Comparison of ENCODE assay signal across 8 cellular contexts in the genomic region with DNA sequence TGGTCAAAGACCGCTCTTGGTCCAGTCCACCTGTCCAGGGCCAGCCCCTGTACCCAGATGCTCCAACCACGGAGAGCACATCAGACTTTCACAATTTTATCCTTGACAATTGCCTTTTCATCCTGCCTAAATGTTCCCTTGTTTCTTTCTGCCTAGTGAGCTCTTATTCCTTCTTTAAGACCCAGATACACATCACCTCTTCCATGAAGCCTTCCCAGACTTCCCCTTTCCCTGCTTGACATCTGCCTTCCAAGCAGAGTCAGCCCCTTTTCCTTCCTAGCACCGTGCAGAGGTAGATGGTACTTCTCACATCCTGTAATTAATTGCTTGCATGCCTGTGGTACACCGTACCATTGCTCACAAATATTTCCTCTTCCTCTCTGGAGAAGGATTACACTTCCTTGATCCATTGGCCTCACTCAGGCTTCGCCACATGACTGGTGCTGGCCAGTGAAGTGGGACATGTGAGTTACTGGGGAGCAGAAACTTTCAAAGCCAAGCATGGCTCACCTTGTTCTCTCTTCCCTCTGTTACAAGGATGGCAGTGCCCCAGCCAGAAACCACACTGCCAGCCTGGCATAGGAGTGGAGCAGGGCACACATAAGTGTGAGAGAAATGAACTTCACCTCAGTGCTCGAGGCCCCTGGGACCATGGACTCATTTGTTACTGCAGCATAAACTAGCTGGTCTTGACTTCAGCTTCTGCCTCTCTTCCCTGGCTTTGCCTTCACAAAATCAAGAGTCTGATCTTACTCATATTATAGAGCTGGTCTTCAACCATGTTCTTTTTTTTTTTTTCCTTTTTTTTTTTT. TPM values are rescaled to one million over a fixed set of nuclear protein-coding genes. Genes with fewer than 3 reads are reported as not detected.
A peak's percentile ranks its signal among the peaks of the same experiment; 100 is the strongest.
DNase-seq lines count a peak whose midpoint lies in the region; ATAC-seq and TF ChIP-seq lines count a peak whose summit lies in the region.

No MANE protein-coding gene starts in this region.

- H3K9me3 Mint-ChIP-seq in CD4-positive, alpha-beta T cell: no peaks in the 10 kb centered on the region

- no peak for ATAC-seq in CD4-positive, alpha-beta T cell (ENCODE audit: poor library complexity)
- ATAC-seq in mucosa of descending colon (peak; percentile 10), GM18868 (IDR thresholded peaks at IDR 0.05; ENCODE audit: unreplicated experiment) (no peak)

- WGBS in HUES64: 84% methylated on average over 6 of the region's 6 CpGs
- 61 to 73% methylated on average over 6 of the region's 6 CpGs for WGBS in testis, 2 donors

- H3K27ac ChIP-seq in CD4-positive, alpha-beta T cell (ENCODE audit: low read depth, low read length): no peak overlapping the region
- no peak overlapping the region for H3K27ac ChIP-seq in HUES64 (ENCODE audit: low read depth, low read length)
- H3K27ac ChIP-seq in testis: no peak overlapping the region

- intact Hi-C loops in CD4-positive, alpha-beta T cell (cut with DNase I, micrococcal nuclease): loop anchor here in 1 of 2 experiments (5.0 kb wide), 1 partner anchor 298 kb away; a partner anchor contains a TSS
- intact Hi-C loops in mucosa of descending colon (cut with DNase I, micrococcal nuclease): no loop called here
- intact Hi-C loops in testis (cut with DNase I; ENCODE audit: low total_unique reads): no loop called here

- H3K4me3 ChIP-seq in HUES64 (ENCODE audit: low read length): peak overlapping the region; percentile 60; the same call in 1 of the 2 replicates
- no peak overlapping the region for H3K4me3 ChIP-seq in mucosa of descending colon
- no peak overlapping the region for H3K4me3 ChIP-seq in testis

- H3K4me1 ChIP-seq in HUES64 (ENCODE audit: insufficient read depth, low read length) (peaks cover 16% of the 10 kb centered on the region), mucosa of descending colon (ENCODE audit: low read depth) (peaks cover 11% of the 10 kb centered on the region), testis (peaks cover 4% of the 10 kb centered on the region)

- DNase-seq in CD4-positive, alpha-beta T cell: no peak
- DNase-seq in astrocyte of the hippocampus (ENCODE audit: low read depth, low spot score) (peak; percentile 69), mucosa of descending colon (no peak), HuH-7.5 (ENCODE audit: low spot score) (no peak), testis (no peak)
- DNase-seq in effector CD4-positive, alpha-beta T cell: no peak

- peaks cover 29% of the 10 kb centered on the region for H3K27me3 ChIP-seq in CD4-positive, alpha-beta T cell (ENCODE audit: control insufficient read depth, insufficient read depth, low read length)
- H3K27me3 ChIP-seq in HUES64 (ENCODE audit: insufficient read depth, low read length) (peaks cover 41% of the 10 kb centered on the region), testis (no peaks in the 10 kb centered on the region)

- no peak overlapping the region for H3K27ac Mint-ChIP-seq in CD4-positive, alpha-beta T cell

- no peaks in the 10 kb centered on the region for H3K36me3 Mint-ChIP-seq in CD4-positive, alpha-beta T cell (ENCODE audit: low read depth)

- POLR2A ChIA-PET in CD4-positive, alpha-beta T cell (lab: Charles Lee): interaction anchor here (0.8 kb wide), 1 partner anchor 18 kb away, joined by 4 read pairs; no protein-coding TSS in a partner anchor

- H3K27me3 Mint-ChIP-seq in CD4-positive, alpha-beta T cell: peaks cover 49% of the 10 kb centered on the region

- TF ChIP-seq POLR2A in testis (IDR thresholded peaks at IDR 0.05): no peak

- H3K9ac ChIP-seq in HUES64 (ENCODE audit: low read depth, low read length): no peak overlapping the region

- CTCF ChIA-PET in CD4-positive, alpha-beta T cell (lab: Charles Lee): no interaction called here

- peak overlapping the region; percentile 13 for H3K4me3 Mint-ChIP-seq in CD4-positive, alpha-beta T cell

- TF ChIP-seq CTCF in CD4-positive, alpha-beta T cell (IDR thresholded peaks at IDR 0.05): no peak
- no peak for TF ChIP-seq CTCF in mucosa of descending colon (IDR thresholded peaks at IDR 0.05)
- TF ChIP-seq CTCF in testis (IDR thresholded peaks at IDR 0.05): no peak

- H3K36me3 ChIP-seq in HUES64 (ENCODE audit: insufficient read depth, low read length) (no peaks in the 10 kb centered on the region), mucosa of descending colon (ENCODE audit: low read depth) (no peaks in the 10 kb centered on the region), testis (ENCODE audit: low read depth, missing control alignments) (no peaks in the 10 kb centered on the region)

- no peaks in the 10 kb centered on the region for H3K9me3 ChIP-seq in CD4-positive, alpha-beta T cell (ENCODE audit: control insufficient read depth, low read length)
- H3K9me3 ChIP-seq in HUES64 (ENCODE audit: insufficient read depth, low read depth, low read length): no peaks in the 10 kb centered on the region
- H3K9me3 ChIP-seq in mucosa of descending colon: no peaks in the 10 kb centered on the region
- H3K9me3 ChIP-seq in testis: no peaks in the 10 kb centered on the region

- peaks cover 13% of the 10 kb centered on the region for H3K4me1 Mint-ChIP-seq in CD4-positive, alpha-beta T cell (ENCODE audit: low read depth)

RNA-seq across cellular contexts. Expression of a gene that starts 44.0 kb away (rescaled TPM):
- not detected for total RNA-seq in CD4-positive, alpha-beta T cell
- polyA plus RNA-seq in HUES64 (2013, experiment 1 of 2): 0.50 TPM
- 0.63 TPM for polyA plus RNA-seq in HUES64 (2013, experiment 2 of 2)
- total RNA-seq in mucosa of descending colon (not detected), testis (under 1 TPM in 1 of 2 donors, not detected in 1; 0.24 TPM)
- not detected for polyA plus RNA-seq in testis (ENCODE audit: insufficient read depth, low read depth, low replicate concordance)

RNA-seq across cellular contexts. Expression of a gene that starts 52.8 kb away (rescaled TPM):
- under 1 TPM; 0.41 to 0.50 TPM for total RNA-seq in CD4-positive, alpha-beta T cell
- polyA plus RNA-seq in HUES64 (2013, experiment 1 of 2): 0.35 TPM
- polyA plus RNA-seq in HUES64 (2013, experiment 2 of 2): 0.51 TPM
- total RNA-seq in mucosa of descending colon (1 to 10 TPM; 1.4 to 3.5 (median 1.4) TPM), testis (1 to 10 TPM in 1 of 2 donors, under 1 TPM in 1; 0.12 to 2.8 TPM)
- polyA plus RNA-seq in testis (ENCODE audit: insufficient read depth, low read depth, low replicate concordance): 6.1 TPM
